In genomic region chr17:1488826-1489275, GRCh38 we compare ENCODE assay signal across 9 cellular contexts. TPM values are rescaled to one million over a fixed set of nuclear protein-coding genes. Genes with fewer than 3 reads are reported as not detected.
DNase-seq lines count a peak whose midpoint lies in the region; ATAC-seq and TF ChIP-seq lines count a peak whose summit lies in the region.
"Had no signal": no experiment of that assay in that cellular context is flagged by ENCODE, and none has a peak within 500 bp of the region (broad histone marks: within the 10 kb centered on the region; RNA-seq: fewer than 3 reads in every experiment).

No MANE protein-coding gene starts in this region.

- peak overlapping the region; percentile 0 for H3K9ac ChIP-seq in mammary epithelial cell (ENCODE audit: insufficient read depth, low read length)
- peak overlapping the region; percentile 61 for H3K9ac ChIP-seq in mucosa of stomach (ENCODE audit: low read length)

- no peak for DNase-seq in cardiac muscle cell (ENCODE audit: low read depth in 1 of 2, low spot score in 1 of 2)
- DNase-seq in cardiac septum (ENCODE audit: low spot score): no peak
- DNase-seq in mammary epithelial cell: no peak
- DNase-seq in erythroblast (lab: John Stamatoyannopoulos, UW): no peak
- no peak for DNase-seq in NCI-H2171 (lab: John Stamatoyannopoulos, UW)
- DNase-seq: NCI-H2029 treated with DMSO at 0.1 percent for 48 hours had no signal

- no TSS peak for BruUV-seq in mammary epithelial cell (replicated peaks; lab: Mats Ljungman, UMichigan)

- H3K36me3 ChIP-seq in cardiac muscle cell (no peaks in the 10 kb centered on the region), mammary epithelial cell (ENCODE audit: insufficient read depth, low read length) (no peaks in the 10 kb centered on the region), mucosa of stomach (ENCODE audit: control insufficient read depth, insufficient read depth, low read length) (no peaks in the 10 kb centered on the region), urinary bladder (ENCODE audit: insufficient read depth) (no peaks in the 10 kb centered on the region)

- no peaks in the 10 kb centered on the region for H3K27me3 ChIP-seq in cardiac muscle cell
- H3K27me3 ChIP-seq in mammary epithelial cell (ENCODE audit: insufficient read depth, low read length): no peaks in the 10 kb centered on the region
- no peaks in the 10 kb centered on the region for H3K27me3 ChIP-seq in mucosa of stomach (ENCODE audit: control insufficient read depth, insufficient read depth, low read length)

- no peaks in the 10 kb centered on the region for H4K20me1 ChIP-seq in mammary epithelial cell (ENCODE audit: insufficient read depth, low read length)

- H3K4me1 ChIP-seq in cardiac muscle cell (ENCODE audit: low read depth) (peaks cover 9% of the 10 kb centered on the region), mammary epithelial cell (ENCODE audit: insufficient read depth, low read length) (peaks cover 40% of the 10 kb centered on the region), mucosa of stomach (ENCODE audit: control insufficient read depth, insufficient read depth, low read length) (peaks cover 61% of the 10 kb centered on the region), urinary bladder (ENCODE audit: insufficient read depth) (no peaks in the 10 kb centered on the region)

- H3K4me3 ChIP-seq in cardiac muscle cell (no peak overlapping the region), mammary epithelial cell (replicated peaks in 1 of 3; ENCODE audit: insufficient read depth in 1 of 3, low read depth in 2 of 3, low read length in 3 of 3) (peak overlapping the region in 1 of 3 experiments; percentile 37), mucosa of stomach (ENCODE audit: low read length) (no peak overlapping the region), urinary bladder (ENCODE audit: low read depth, low read length) (no peak overlapping the region)

- no peaks in the 10 kb centered on the region for H3K9me3 ChIP-seq in cardiac muscle cell (ENCODE audit: low read depth)
- H3K9me3 ChIP-seq in mammary epithelial cell (replicated peaks; ENCODE audit: insufficient read depth, low read length): no peaks in the 10 kb centered on the region
- H3K9me3 ChIP-seq in mucosa of stomach (ENCODE audit: control insufficient read depth, low read length): no peaks in the 10 kb centered on the region

- WGBS in mammary epithelial cell (ENCODE audit: low coverage, missing lambda C conversion rate): 89% methylated on average over 7 of the region's 7 CpGs
- 51% methylated on average over 7 of the region's 7 CpGs for WGBS in urinary bladder

- H3K4me2 ChIP-seq in mammary epithelial cell (ENCODE audit: insufficient read depth, low read depth, low read length): peak overlapping the region; percentile 79

- H3K27ac ChIP-seq in cardiac muscle cell (peak overlapping the region; percentile 99), mammary epithelial cell (ENCODE audit: insufficient read depth, low read depth, low read length) (no peak overlapping the region), urinary bladder (ENCODE audit: low read depth) (peak overlapping the region; percentile 93)

- dilution Hi-C loops in mammary epithelial cell (cut with HindIII; ENCODE audit: low sequenced_read_pairs): no loop called here

- H2AFZ ChIP-seq in mammary epithelial cell (ENCODE audit: low read depth, low read length): no peak overlapping the region

- in situ Hi-C loops in mammary epithelial cell (cut with MboI; ENCODE audit: low sequenced_read_pairs in 2 of 2): no loop called here

- CTCF ChIA-PET in mammary epithelial cell (lab: Charles Lee; ENCODE audit: low non-redundant PET): no interaction called here

- intact Hi-C loops in cardiac septum (cut with DNase I) (no loop called here), mammary epithelial cell (cut with micrococcal nuclease) (no loop called here)

- TF ChIP-seq CTCF in cardiac muscle cell (IDR thresholded peaks at IDR 0.05; ENCODE audit: low read depth, low read length): no peak
- no peak for TF ChIP-seq CTCF in mammary epithelial cell (conservative IDR thresholded peaks at IDR 0.05 in 1 of 2, IDR thresholded peaks at IDR 0.05 in 1 of 2; ENCODE audit: extremely low read depth in 1 of 2, insufficient read depth in 1 of 2, low read depth in 1 of 2, low read length in 2 of 2)

- peaks cover 41% of the 10 kb centered on the region for H3K79me2 ChIP-seq in mammary epithelial cell (ENCODE audit: insufficient read depth, low read length)

- no peak for ATAC-seq in HG02571 (IDR thresholded peaks at IDR 0.05; ENCODE audit: unreplicated experiment)

- no peak for TF ChIP-seq POLR2A in erythroblast (IDR thresholded peaks at IDR 0.05; ENCODE audit: low read length)

RNA-seq across cellular contexts. Expression of gene MYO1C, which starts 3.6 kb away (rescaled TPM):
- 43.7 and 63.9 TPM in 2 replicates for total RNA-seq in cardiac muscle cell
- polyA plus RNA-seq in cardiac muscle cell: 34.1 and 58.4 TPM in 2 replicates
- total RNA-seq in cardiac septum: 209 TPM
- total RNA-seq in mammary epithelial cell: 100 to 1,000 TPM; 192 to 214 TPM
- polyA plus RNA-seq in mammary epithelial cell: 98.8 TPM
- 179 TPM for polyA minus RNA-seq in mammary epithelial cell
- total RNA-seq in urinary bladder: 76.8 TPM
- polyA plus RNA-seq in urinary bladder: 125 TPM

RNA-seq across cellular contexts. Expression of gene INPP5K, which starts 27.6 kb away (rescaled TPM):
- total RNA-seq in cardiac muscle cell (22.5 and 24.6 TPM in 2 replicates), cardiac septum (34.2 TPM), mammary epithelial cell (10 to 100 TPM; 18.9 to 30.5 TPM), urinary bladder (29.7 TPM)
- polyA plus RNA-seq in cardiac muscle cell (13.8 and 18.1 TPM in 2 replicates), mammary epithelial cell (15.9 TPM), urinary bladder (37.2 TPM)
- 18.5 TPM for polyA minus RNA-seq in mammary epithelial cell

RNA-seq across cellular contexts. Expression of gene CRK, which starts 32.8 kb away (rescaled TPM):
- total RNA-seq in cardiac muscle cell (25.0 and 28.7 TPM in 2 replicates), cardiac septum (43.4 TPM), mammary epithelial cell (100 to 1,000 TPM in 1 of 2 donors, 10 to 100 TPM in 1; 71.4 to 127 TPM), urinary bladder (91.2 TPM)
- polyA plus RNA-seq in cardiac muscle cell (33.1 and 46.0 TPM in 2 replicates), mammary epithelial cell (72.6 TPM), urinary bladder (43.3 TPM)
- polyA minus RNA-seq in mammary epithelial cell: 68.3 TPM
